10 cellular contexts compared by ENCODE assay signal in the genomic region with DNA sequence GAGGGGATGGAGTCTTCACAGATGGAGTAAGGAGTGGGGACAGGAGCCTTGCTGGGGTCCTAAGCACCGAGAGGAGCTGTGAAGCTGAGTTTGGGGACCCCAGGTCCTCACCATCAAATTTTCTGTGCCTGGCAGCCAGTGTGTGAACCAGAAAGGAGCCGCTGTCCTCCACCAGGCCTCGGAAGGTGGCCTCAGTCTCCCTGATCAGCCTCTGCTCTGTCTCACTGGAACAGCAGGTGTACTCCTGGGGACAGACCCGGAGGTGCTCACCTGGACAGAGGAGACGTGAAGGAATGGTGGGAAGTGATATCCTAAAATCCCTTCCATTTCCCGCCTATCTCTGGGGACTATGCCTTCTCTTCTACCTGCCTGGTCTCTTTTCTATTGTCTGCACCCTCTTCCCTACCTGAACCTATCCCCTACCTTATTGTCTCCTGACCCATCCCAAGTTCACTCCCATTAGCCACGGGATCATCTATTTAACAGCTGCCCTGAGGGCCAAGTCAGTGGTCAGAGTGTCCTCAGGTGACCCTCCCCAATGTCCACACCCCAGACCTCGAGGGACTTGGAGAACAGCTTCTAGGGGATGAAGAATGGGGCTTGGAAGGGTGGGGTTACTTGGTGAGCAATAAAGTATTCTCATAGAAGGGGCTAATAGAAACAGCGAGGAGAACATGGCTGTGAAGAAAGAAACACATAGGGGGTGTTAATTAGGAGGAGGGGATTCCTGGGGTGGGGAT. TPM values are rescaled to one million over a fixed set of nuclear protein-coding genes. Genes with fewer than 3 reads are reported as not detected.
A peak's percentile ranks its signal among the peaks of the same experiment; 100 is the strongest.
DNase-seq lines count a peak whose midpoint lies in the region; ATAC-seq and TF ChIP-seq lines count a peak whose summit lies in the region.
"Had no signal": no experiment of that assay in that cellular context is flagged by ENCODE, and none has a peak within 500 bp of the region (broad histone marks: within the 10 kb centered on the region; RNA-seq: fewer than 3 reads in every experiment).

No MANE protein-coding gene starts in this region.

- dilution Hi-C loops in IMR-90 (cut with HindIII; ENCODE audit: low sequenced_read_pairs, unreplicated experiment): no loop called here

- peak overlapping the region in 3 of 11 experiments; percentile 75 to 88 (median 88); a peak in 2 of 22 replicates for H3K27ac ChIP-seq in BLaER1 treated with 17β-estradiol and CSF1 and Interleukin-3, amounts not matched to agents 10 nM and 100 nM
- H3K27ac ChIP-seq in IMR-90 (ENCODE audit: insufficient read depth, low read length): no peak overlapping the region
- H3K27ac ChIP-seq: pancreas had no signal

- ATAC-seq in IMR-90 (ENCODE audit: low read depth) (no peak), naive B cell (ENCODE audit: low read depth in 2 of 2) (no peak)

- no peak overlapping the region for H2BK20ac ChIP-seq in IMR-90 (ENCODE audit: low read depth, low read length)

- no peak overlapping the region for H3K56ac ChIP-seq in IMR-90 (ENCODE audit: extremely low read depth, insufficient read depth, low read length)

- no peak overlapping the region for H4K5ac ChIP-seq in IMR-90 (ENCODE audit: low read depth, low read length)

- H3K9me3 Mint-ChIP-seq in brain (no peaks in the 10 kb centered on the region), naive B cell (peaks cover 0 to 1% (median 0%) of the 10 kb centered on the region in 7 donors)

- H3K4me2 ChIP-seq in BLaER1 treated with 17β-estradiol and CSF1 and Interleukin-3, amounts not matched to agents 10 nM and 100 nM: peak overlapping the region; percentile 81 to 99 (median 93)
- H3K4me2 ChIP-seq in IMR-90 (ENCODE audit: low read depth, low read length): peak overlapping the region; percentile 61

- H4K20me1 ChIP-seq in BLaER1 treated with 17β-estradiol and CSF1 and Interleukin-3, amounts not matched to agents 10 nM and 100 nM: peaks cover 0 to 43% (median 15%) of the 10 kb centered on the region in 11 experiments; a peak in 17 of 22 replicates
- no peaks in the 10 kb centered on the region for H4K20me1 ChIP-seq in IMR-90 (ENCODE audit: insufficient read depth, low read length)

- peaks cover 16% of the 10 kb centered on the region for H3K27me3 Mint-ChIP-seq in brain
- H3K27me3 Mint-ChIP-seq in naive B cell: no peaks in the 10 kb centered on the region

- peaks cover 19 to 29% (median 25%) of the 10 kb centered on the region in 11 experiments for H3K27me3 ChIP-seq in BLaER1 treated with 17β-estradiol and CSF1 and Interleukin-3, amounts not matched to agents 10 nM and 100 nM
- no peaks in the 10 kb centered on the region for H3K27me3 ChIP-seq in IMR-90 (ENCODE audit: control insufficient read depth, insufficient read depth, low read length)
- H3K27me3 ChIP-seq: pancreas had no signal

- H2BK15ac ChIP-seq in IMR-90 (ENCODE audit: low read depth, low read length): no peak overlapping the region

- no peak overlapping the region for H2AFZ ChIP-seq in IMR-90 (replicated peaks; ENCODE audit: low read length, poor library complexity)

- H2BK5ac ChIP-seq in IMR-90 (ENCODE audit: low read depth, low read length, poor library complexity, severe bottlenecking): no peak overlapping the region

- H3K4me3 ChIP-seq in BLaER1 treated with 17β-estradiol and CSF1 and Interleukin-3, amounts not matched to agents 10 nM and 100 nM: peak overlapping the region; percentile 53 to 98 (median 90); a peak in 18 of 20 replicates
- H3K4me3 ChIP-seq in IMR-90 (ENCODE audit: insufficient read depth, low read depth, low read length): peak overlapping the region; percentile 69

- no peak overlapping the region for H2BK120ac ChIP-seq in IMR-90 (ENCODE audit: low read depth, low read length)

- TF ChIP-seq RAD21 in IMR-90 (IDR thresholded peaks at IDR 0.05; ENCODE audit: low read length): no peak

- no peak for TF ChIP-seq POLR2A in IMR-90 (IDR thresholded peaks at IDR 0.05; ENCODE audit: low read depth, low read length)

- in situ Hi-C loops in IMR-90 (cut with MboI; ENCODE audit: low sequenced_read_pairs) (no loop called here), GM13976 (cut with MboI; ENCODE audit: low sequenced_read_pairs, unreplicated experiment) (no loop called here)

- no peak overlapping the region for H3K4ac ChIP-seq in IMR-90 (ENCODE audit: low read depth, low read length)

- H2AK9ac ChIP-seq in IMR-90 (replicated peaks; ENCODE audit: low read depth, low read length, poor library complexity): no peak overlapping the region

- peaks cover 11 to 41% (median 35%) of the 10 kb centered on the region in 10 experiments for H3K4me1 ChIP-seq in BLaER1 treated with 17β-estradiol and CSF1 and Interleukin-3, amounts not matched to agents 10 nM and 100 nM
- peaks cover 5% of the 10 kb centered on the region for H3K4me1 ChIP-seq in IMR-90 (ENCODE audit: control insufficient read depth, insufficient read depth, low read length)

- peaks cover 0 to 7% (median 4%) of the 10 kb centered on the region in 11 experiments; a peak in 9 of 22 replicates for H3K9me3 ChIP-seq in BLaER1 treated with 17β-estradiol and CSF1 and Interleukin-3, amounts not matched to agents 10 nM and 100 nM (replicated peaks in 1 of 11)
- no peaks in the 10 kb centered on the region for H3K9me3 ChIP-seq in IMR-90 (ENCODE audit: control insufficient read depth, insufficient read depth, low read length)
- H3K9me3 ChIP-seq: pancreas had no signal

- no peak overlapping the region for H4K8ac ChIP-seq in IMR-90 (ENCODE audit: low read depth in 2 of 2, low read length in 2 of 2)

- H3K4me3 Mint-ChIP-seq in brain (peak overlapping the region; percentile 93 to 99 (median 96)), naive B cell (peak overlapping the region; percentile 73 to 94 (median 87))

- peak overlapping the region in 10 of 11 experiments; percentile 68 to 92 (median 89); a peak in 16 of 22 replicates for H3K9ac ChIP-seq in BLaER1 treated with 17β-estradiol and CSF1 and Interleukin-3, amounts not matched to agents 10 nM and 100 nM
- H3K9ac ChIP-seq in IMR-90 (ENCODE audit: low read depth, low read length): peak overlapping the region; percentile 68

- H3K27ac Mint-ChIP-seq in brain (peak overlapping the region; percentile 67 to 98 (median 95)), naive B cell (peak overlapping the region in 4 of 6 donors; percentile 10 to 53 (median 34))

- H3K9me1 ChIP-seq in IMR-90 (ENCODE audit: insufficient read depth, low read length): 0 out of 2 replicates have a peak, but pooled peaks cover 2% of the 10 kb centered on the region

- intact Hi-C loops in IMR-90 (cut with micrococcal nuclease): no loop called here

- no peak overlapping the region for H3K18ac ChIP-seq in IMR-90 (ENCODE audit: low read depth, low read length)

- DNase-seq in IMR-90 (no peak), naive B cell (no peak), superior temporal gyrus (ENCODE audit: extremely low spot score) (no peak), GM19240 (ENCODE audit: insufficient read length, low spot score) (no peak), midbrain (lab: John Stamatoyannopoulos, UW) (no peak), GM13976 (ENCODE audit: low spot score) (no peak)
- DNase-seq: NCI-H2081 had no signal

- H3K36me3 Mint-ChIP-seq in brain: peaks cover 21% of the 10 kb centered on the region
- no peaks in the 10 kb centered on the region for H3K36me3 Mint-ChIP-seq in naive B cell

- H3K4me1 Mint-ChIP-seq in brain (peaks cover 26% of the 10 kb centered on the region), naive B cell (peaks cover 27 to 47% (median 33%) of the 10 kb centered on the region in 3 donors)

- peaks cover 0 to 32% (median 28%) of the 10 kb centered on the region in 11 experiments; a peak in 17 of 22 replicates for H3K36me3 ChIP-seq in BLaER1 treated with 17β-estradiol and CSF1 and Interleukin-3, amounts not matched to agents 10 nM and 100 nM
- H3K36me3 ChIP-seq in IMR-90 (ENCODE audit: control insufficient read depth, insufficient read depth, low read length): peaks cover 13% of the 10 kb centered on the region
- H3K36me3 ChIP-seq: pancreas had no signal

- peaks cover 16 to 22% of the 10 kb centered on the region in 2 experiments for H3K79me1 ChIP-seq in IMR-90 (ENCODE audit: low read depth in 1 of 2, low read length in 2 of 2)

- H2AK5ac ChIP-seq in IMR-90 (ENCODE audit: low read depth, low read length): no peak overlapping the region

- 0 out of 2 replicates have a peak overlapping the region, but pooled peaks have one; percentile 18 for H3K23ac ChIP-seq in IMR-90 (ENCODE audit: low read depth, low read length)

- TF ChIP-seq CTCF in IMR-90 (conservative IDR thresholded peaks at IDR 0.05; ENCODE audit: low read depth, low read length) (no peak), brain (conservative IDR thresholded peaks at IDR 0.05) (no peak), GM13976 (IDR thresholded peaks at IDR 0.05; ENCODE audit: borderline replicate concordance, control extremely low read depth, extremely low read depth, insufficient read depth, missing control alignments) (no peak)

- CTCF ChIA-PET in IMR-90 (lab: Yijun Ruan, JAX): interaction anchor here (1.3 kb wide), 1 partner anchor 8 kb away, joined by 5 read pairs; a partner anchor contains a TSS

- POLR2A ChIA-PET in IMR-90 (lab: Charles Lee; ENCODE audit: unreplicated experiment): no interaction called here

- no CpG with 5 or more reads among the region's 9 CpGs for WGBS in IMR-90 (ENCODE audit: extremely low coverage in 2 of 2, insufficient read length in 1 of 2), 2 experiments

- H4K91ac ChIP-seq in IMR-90 (ENCODE audit: insufficient read depth, low read depth, low read length): no peak overlapping the region

- no TSS peak for BruUV-seq in IMR-90 (replicated peaks; lab: Mats Ljungman, UMichigan)

- H3K14ac ChIP-seq in IMR-90 (replicated peaks; ENCODE audit: low read depth, low read length): no peak overlapping the region

RNA-seq across cellular contexts. Expression of a gene that starts 0.9 kb away (rescaled TPM):
- 1.4 and 1.8 TPM in 2 replicates for total RNA-seq in IMR-90 (2012; rRNA removed)
- polyA plus RNA-seq in IMR-90 (2012; rRNA removed) (5.7 and 6.0 TPM in 2 replicates), brain (ENCODE audit: insufficient read depth, low read depth, low replicate concordance) (38.8 TPM), naive B cell (ENCODE audit: low read depth in 6 of 6) (under 1 TPM in 4 of 6 donors, not detected in 2; 0.18 to 0.84 (median 0.28) TPM)
- polyA plus RNA-seq in IMR-90 (2012; cell fraction: cytosol; rRNA removed): 2.1 and 2.2 TPM in 2 replicates
- polyA plus RNA-seq in IMR-90 (2012; cell fraction: nucleus; rRNA removed; ENCODE audit: low replicate concordance): 27.1 and 61.9 TPM in 2 replicates

RNA-seq across cellular contexts. Expression of a gene that starts 1.5 kb away (rescaled TPM):
- 0.28 and 0.36 TPM in 2 replicates for total RNA-seq in IMR-90 (2012; rRNA removed)
- polyA plus RNA-seq in IMR-90 (2012; rRNA removed): 0.47 and 0.65 TPM in 2 replicates
- 0.11 and 0.18 TPM in 2 replicates for polyA plus RNA-seq in IMR-90 (2012; cell fraction: cytosol; rRNA removed)
- polyA plus RNA-seq in IMR-90 (2012; cell fraction: nucleus; rRNA removed; ENCODE audit: low replicate concordance): 1.4 and 1.9 TPM in 2 replicates
- 8.9 TPM for polyA plus RNA-seq in brain (ENCODE audit: insufficient read depth, low read depth, low replicate concordance)
- 100 to 1,000 TPM in 5 of 6 donors, 10 to 100 TPM in 1; 97.1 to 221 (median 129) TPM for polyA plus RNA-seq in naive B cell (ENCODE audit: low read depth in 6 of 6)

RNA-seq across cellular contexts. Expression of a gene that starts 7.8 kb away (rescaled TPM):
- 0.90 and 1.1 TPM in 2 replicates for total RNA-seq in IMR-90 (2012; rRNA removed)
- polyA plus RNA-seq in IMR-90 (2012; rRNA removed) (7.3 and 8.5 TPM in 2 replicates), brain (ENCODE audit: insufficient read depth, low read depth, low replicate concordance) (3.9 TPM), naive B cell (ENCODE audit: low read depth in 6 of 6) (under 1 TPM in 5 of 6 donors, not detected in 1; 0.13 to 0.40 (median 0.23) TPM)
- polyA plus RNA-seq in IMR-90 (2012; cell fraction: cytosol; rRNA removed): 7.1 and 9.8 TPM in 2 replicates
- 11.3 and 13.2 TPM in 2 replicates for polyA plus RNA-seq in IMR-90 (2012; cell fraction: nucleus; rRNA removed; ENCODE audit: low replicate concordance)

RNA-seq across cellular contexts. Expression of a gene that starts 17.7 kb away (rescaled TPM):
- total RNA-seq in IMR-90 (2012; rRNA removed): 4.4 and 4.5 TPM in 2 replicates
- polyA plus RNA-seq in IMR-90 (2012; rRNA removed) (14.1 and 15.9 TPM in 2 replicates), brain (ENCODE audit: insufficient read depth, low read depth, low replicate concordance) (12.2 TPM), naive B cell (ENCODE audit: low read depth in 6 of 6) (1 to 10 TPM; 2.0 to 9.1 (median 3.3) TPM)
- polyA plus RNA-seq in IMR-90 (2012; cell fraction: cytosol; rRNA removed): 6.7 and 16.7 TPM in 2 replicates
- 41.4 and 101 TPM in 2 replicates for polyA plus RNA-seq in IMR-90 (2012; cell fraction: nucleus; rRNA removed; ENCODE audit: low replicate concordance)

RNA-seq across cellular contexts. Expression of a gene that starts 27.5 kb away (rescaled TPM):
- total RNA-seq in IMR-90 (2012; rRNA removed): 131 and 134 TPM in 2 replicates
- polyA plus RNA-seq in IMR-90 (2012; rRNA removed) (268 and 289 TPM in 2 replicates), brain (ENCODE audit: insufficient read depth, low read depth, low replicate concordance) (215 TPM), naive B cell (ENCODE audit: low read depth in 6 of 6) (100 to 1,000 TPM; 407 to 579 (median 480) TPM)
- 524 and 774 TPM in 2 replicates for polyA plus RNA-seq in IMR-90 (2012; cell fraction: cytosol; rRNA removed)
- 184 and 232 TPM in 2 replicates for polyA plus RNA-seq in IMR-90 (2012; cell fraction: nucleus; rRNA removed; ENCODE audit: low replicate concordance)
